ENCODE assay signal across 8 cellular contexts in genomic region chr11:73350908-73351636, GRCh38. TPM values are rescaled to one million over a fixed set of nuclear protein-coding genes. Genes with fewer than 3 reads are reported as not detected.
A peak's percentile ranks its signal among the peaks of the same experiment; 100 is the strongest.
DNase-seq lines count a peak whose midpoint lies in the region; ATAC-seq and TF ChIP-seq lines count a peak whose summit lies in the region.

No MANE protein-coding gene starts in this region.

- peak; percentile 87 to 100 for TF ChIP-seq CTCF in GM23338 (conservative IDR thresholded peaks at IDR 0.05; ENCODE audit: low read depth in 2 of 2)
- TF ChIP-seq CTCF in colonic mucosa (IDR thresholded peaks at IDR 0.05), result peak; percentile 95
- TF ChIP-seq CTCF in lower lobe of right lung (IDR thresholded peaks at IDR 0.05), result peak; percentile 95

- H3K9me2 ChIP-seq in GM23338 (ENCODE audit: insufficient read depth), result no peaks in the 10 kb centered on the region

- H3K9ac ChIP-seq in colonic mucosa (ENCODE audit: low read depth in 2 of 2, low read length in 2 of 2), result no peak overlapping the region

- H3K27me3 ChIP-seq in GM23338 (ENCODE audit: insufficient read depth) (no peaks in the 10 kb centered on the region), colonic mucosa (no peaks in the 10 kb centered on the region), lower lobe of right lung (ENCODE audit: low read depth) (no peaks in the 10 kb centered on the region)

- peaks cover 7% of the 10 kb centered on the region; the same call in 2 of the 3 replicates for H3K4me1 Mint-ChIP-seq in GM23338

- intact Hi-C loops in colonic mucosa (cut with DNase I), result loop anchor here (2.0 kb wide), 2 partner anchors 44 to 310 kb away; no protein-coding TSS in a partner anchor
- intact Hi-C loops in lower lobe of right lung (cut with DNase I), result no loop called here

- peaks cover 8% of the 10 kb centered on the region; the same call in 1 of the 2 replicates for H4K20me1 ChIP-seq in GM23338 (replicated peaks; ENCODE audit: insufficient read depth)

- H3K9me3 Mint-ChIP-seq in GM23338, result no peaks in the 10 kb centered on the region

- H3K27ac ChIP-seq in GM23338 (ENCODE audit: low read depth) (no peak overlapping the region), colonic mucosa (no peak overlapping the region), lower lobe of right lung (no peak overlapping the region)

- no peaks in the 10 kb centered on the region for H3K9me3 ChIP-seq in colonic mucosa
- no peaks in the 10 kb centered on the region for H3K9me3 ChIP-seq in lower lobe of right lung

- no peak overlapping the region for H2AFZ ChIP-seq in GM23338

- no peaks in the 10 kb centered on the region for H3K79me2 ChIP-seq in GM23338 (replicated peaks; ENCODE audit: insufficient read depth)

- H3K4me3 Mint-ChIP-seq in GM23338, result no peak overlapping the region

- H3K4me1 ChIP-seq in GM23338 (ENCODE audit: insufficient read depth) (no peaks in the 10 kb centered on the region; the same call in 1 of the 2 replicates), colonic mucosa (peaks cover 3% of the 10 kb centered on the region), lower lobe of right lung (peaks cover 13% of the 10 kb centered on the region)

- ATAC-seq in GM23338, result peak; percentile 71
- ATAC-seq in lower lobe of right lung, result peak; percentile 78 to 84

- peak; percentile 90 for DNase-seq in AG08396 (ENCODE audit: low spot score)
- peak; percentile 78 for DNase-seq in GM23338 (ENCODE audit: low spot score)
- DNase-seq in NCI-H345 (lab: John Stamatoyannopoulos, UW), result peak; percentile 54
- peak; percentile 12 to 19 for DNase-seq in activated CD4-positive, alpha-beta T cell treated with anti-CD3 and anti-CD28 coated beads for 24 hours (ENCODE audit: low read depth in 2 of 2)
- peak; percentile 35 for DNase-seq in colonic mucosa
- peak; percentile 72 for DNase-seq in lower lobe of right lung
- peak; percentile 39 for DNase-seq in stimulated activated CD8-positive, alpha-beta memory T cell treated with anti-CD3 and anti-CD28 coated beads, Interleukin-12 subunit alpha, Interleukin-12 subunit beta, amount 100 ng/mL, for 1 hour (ENCODE audit: low read depth)
- DNase-seq in ureter (ENCODE audit: low spot score), result no peak

- no peaks in the 10 kb centered on the region; the same call in 2 of the 3 replicates for H3K36me3 Mint-ChIP-seq in GM23338 (ENCODE audit: low read depth)

- no peaks in the 10 kb centered on the region; the same call in 1 of the 2 replicates for H3F3A ChIP-seq in GM23338 (replicated peaks; ENCODE audit: low read depth)

- H3K27me3 Mint-ChIP-seq in GM23338 (ENCODE audit: insufficient read depth, low read depth, poor library complexity), result peaks cover 13% of the 10 kb centered on the region

- H3K4me3 ChIP-seq in GM23338, result no peak overlapping the region
- H3K4me3 ChIP-seq in colonic mucosa, result no peak overlapping the region
- H3K4me3 ChIP-seq in lower lobe of right lung, result no peak overlapping the region

- H3K27ac Mint-ChIP-seq in GM23338, result no peak overlapping the region

- H3K36me3 ChIP-seq in GM23338 (ENCODE audit: insufficient read depth) (no peaks in the 10 kb centered on the region), colonic mucosa (no peaks in the 10 kb centered on the region), lower lobe of right lung (peaks cover 58% of the 10 kb centered on the region)

- H3K4me2 ChIP-seq in GM23338, result no peak overlapping the region

TF ChIP-seq in GM23338, 12 proteins besides CTCF, POLR2A, EP300 and RAD21:
- TF ChIP-seq EZH2phosphoT487 (IDR thresholded peaks at IDR 0.05; ENCODE audit: unreplicated experiment), result no peak
- no peak for TF ChIP-seq NANOG (IDR thresholded peaks at IDR 0.05; ENCODE audit: borderline replicate concordance)
- TF ChIP-seq CREB1 (CRISPR knock-in tag; IDR thresholded peaks at IDR 0.05; ENCODE audit: low read depth), result 0 out of 2 replicates have a peak, but pooled peaks have one; percentile 27

RNA-seq across cellular contexts. Expression of gene RELT, which starts 25.1 kb away (rescaled TPM):
- total RNA-seq in GM23338 (2014; rRNA removed; shearing (Covaris generic)), result 6.2 and 6.3 TPM in 2 replicates
- 2.0 and 2.1 TPM in 2 replicates for polyA plus RNA-seq in GM23338 (2016; fragmentation: Nextera tagmentation; extraction: Ambion mirVana)
- total RNA-seq in colonic mucosa (1 to 10 TPM; 4.0 to 7.1 TPM), lower lobe of right lung (15.4 TPM), ureter (3.6 TPM)

RNA-seq across cellular contexts. Expression of gene ARHGEF17, which starts 43.0 kb away (rescaled TPM):
- 11.0 and 15.0 TPM in 2 replicates for total RNA-seq in GM23338 (2014; rRNA removed; shearing (Covaris generic))
- 2.7 and 2.9 TPM in 2 replicates for polyA plus RNA-seq in GM23338 (2016; fragmentation: Nextera tagmentation; extraction: Ambion mirVana)
- total RNA-seq in colonic mucosa, result 10 to 100 TPM in 1 of 2 donors, 1 to 10 TPM in 1; 8.6 to 13.4 TPM
- 56.5 TPM for total RNA-seq in lower lobe of right lung
- total RNA-seq in ureter, result 71.5 TPM
